Comparison of ENCODE assay signal across 1 cellular context in the genomic region with DNA sequence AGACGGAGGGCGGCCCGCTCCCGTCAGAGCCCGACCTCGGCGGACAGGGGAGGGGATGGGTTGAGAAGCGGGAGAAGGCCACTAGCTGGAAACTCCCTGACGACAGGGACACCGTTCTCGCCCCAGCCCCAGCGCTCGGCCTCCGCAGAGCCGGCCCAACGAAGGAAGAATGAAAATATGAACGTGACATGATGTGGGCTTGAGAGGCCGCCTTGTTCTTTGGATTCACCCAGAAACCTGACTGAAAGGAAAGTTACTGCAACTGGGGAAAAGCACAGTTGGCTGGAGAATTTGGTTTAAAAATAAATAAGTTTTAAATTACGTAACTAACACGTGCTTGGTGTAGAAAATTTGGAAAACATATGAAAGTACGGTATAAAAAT.
A peak's percentile ranks its signal among the peaks of the same experiment; 100 is the strongest.
TF ChIP-seq lines count a peak whose summit lies in the region.

No MANE protein-coding gene starts in this region.

TF ChIP-seq in HepG2, 621 proteins besides CTCF, POLR2A, EP300 and RAD21 (continued from another document and continues in another):
- TF ChIP-seq, protein P1, sequence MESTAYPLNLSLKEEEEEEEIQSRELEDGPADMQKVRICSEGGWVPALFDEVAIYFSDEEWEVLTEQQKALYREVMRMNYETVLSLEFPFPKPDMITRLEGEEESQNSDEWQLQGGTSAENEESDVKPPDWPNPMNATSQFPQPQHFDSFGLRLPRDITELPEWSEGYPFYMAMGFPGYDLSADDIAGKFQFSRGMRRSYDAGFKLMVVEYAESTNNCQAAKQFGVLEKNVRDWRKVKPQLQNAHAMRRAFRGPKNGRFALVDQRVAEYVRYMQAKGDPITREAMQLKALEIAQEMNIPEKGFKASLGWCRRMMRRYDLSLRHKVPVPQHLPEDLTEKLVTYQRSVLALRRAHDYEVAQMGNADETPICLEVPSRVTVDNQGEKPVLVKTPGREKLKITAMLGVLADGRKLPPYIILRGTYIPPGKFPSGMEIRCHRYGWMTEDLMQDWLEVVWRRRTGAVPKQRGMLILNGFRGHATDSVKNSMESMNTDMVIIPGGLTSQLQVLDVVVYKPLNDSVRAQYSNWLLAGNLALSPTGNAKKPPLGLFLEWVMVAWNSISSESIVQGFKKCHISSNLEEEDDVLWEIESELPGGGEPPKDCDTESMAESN (CRISPR knock-in tag; conservative IDR thresholded peaks at IDR 0.05) = no peak
- no peak for TF ChIP-seq CHD2 (IDR thresholded peaks at IDR 0.05; ENCODE audit: low read depth, low read length)
- TF ChIP-seq SOX13 (IDR thresholded peaks at IDR 0.05) = no peak
- TF ChIP-seq SOX13 (CRISPR knock-in tag; conservative IDR thresholded peaks at IDR 0.05 in 1 of 2, IDR thresholded peaks at IDR 0.05 in 1 of 2) = peak in 1 of 2 experiments; percentile 3; a peak in 1 of 4 replicates
- TF ChIP-seq, protein P2, sequence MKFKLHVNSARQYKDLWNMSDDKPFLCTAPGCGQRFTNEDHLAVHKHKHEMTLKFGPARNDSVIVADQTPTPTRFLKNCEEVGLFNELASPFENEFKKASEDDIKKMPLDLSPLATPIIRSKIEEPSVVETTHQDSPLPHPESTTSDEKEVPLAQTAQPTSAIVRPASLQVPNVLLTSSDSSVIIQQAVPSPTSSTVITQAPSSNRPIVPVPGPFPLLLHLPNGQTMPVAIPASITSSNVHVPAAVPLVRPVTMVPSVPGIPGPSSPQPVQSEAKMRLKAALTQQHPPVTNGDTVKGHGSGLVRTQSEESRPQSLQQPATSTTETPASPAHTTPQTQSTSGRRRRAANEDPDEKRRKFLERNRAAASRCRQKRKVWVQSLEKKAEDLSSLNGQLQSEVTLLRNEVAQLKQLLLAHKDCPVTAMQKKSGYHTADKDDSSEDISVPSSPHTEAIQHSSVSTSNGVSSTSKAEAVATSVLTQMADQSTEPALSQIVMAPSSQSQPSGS (CRISPR knock-in tag; IDR thresholded peaks at IDR 0.05) = no peak; the same call in 1 of the 2 replicates
- no peak for TF ChIP-seq TAF15 (IDR thresholded peaks at IDR 0.05; ENCODE audit: low read depth, low read length, poor library complexity, severe bottlenecking)
- no peak for TF ChIP-seq ZNF30 (CRISPR knock-in tag; IDR thresholded peaks at IDR 0.05)
- TF ChIP-seq, protein P3, sequence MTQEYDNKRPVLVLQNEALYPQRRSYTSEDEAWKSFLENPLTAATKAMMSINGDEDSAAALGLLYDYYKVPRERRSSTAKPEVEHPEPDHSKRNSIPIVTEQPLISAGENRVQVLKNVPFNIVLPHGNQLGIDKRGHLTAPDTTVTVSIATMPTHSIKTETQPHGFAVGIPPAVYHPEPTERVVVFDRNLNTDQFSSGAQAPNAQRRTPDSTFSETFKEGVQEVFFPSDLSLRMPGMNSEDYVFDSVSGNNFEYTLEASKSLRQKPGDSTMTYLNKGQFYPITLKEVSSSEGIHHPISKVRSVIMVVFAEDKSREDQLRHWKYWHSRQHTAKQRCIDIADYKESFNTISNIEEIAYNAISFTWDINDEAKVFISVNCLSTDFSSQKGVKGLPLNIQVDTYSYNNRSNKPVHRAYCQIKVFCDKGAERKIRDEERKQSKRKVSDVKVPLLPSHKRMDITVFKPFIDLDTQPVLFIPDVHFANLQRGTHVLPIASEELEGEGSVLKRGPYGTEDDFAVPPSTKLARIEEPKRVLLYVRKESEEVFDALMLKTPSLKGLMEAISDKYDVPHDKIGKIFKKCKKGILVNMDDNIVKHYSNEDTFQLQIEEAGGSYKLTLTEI (CRISPR knock-in tag; conservative IDR thresholded peaks at IDR 0.05) = no peak
- no peak for TF ChIP-seq LCORL (IDR thresholded peaks at IDR 0.05)
- no peak for TF ChIP-seq LCORL (CRISPR knock-in tag; IDR thresholded peaks at IDR 0.05)
- TF ChIP-seq U2AF1 (optimal IDR thresholded peaks at IDR 0.05; ENCODE audit: low read depth, low read length) = no peak
- TF ChIP-seq, protein P4, sequence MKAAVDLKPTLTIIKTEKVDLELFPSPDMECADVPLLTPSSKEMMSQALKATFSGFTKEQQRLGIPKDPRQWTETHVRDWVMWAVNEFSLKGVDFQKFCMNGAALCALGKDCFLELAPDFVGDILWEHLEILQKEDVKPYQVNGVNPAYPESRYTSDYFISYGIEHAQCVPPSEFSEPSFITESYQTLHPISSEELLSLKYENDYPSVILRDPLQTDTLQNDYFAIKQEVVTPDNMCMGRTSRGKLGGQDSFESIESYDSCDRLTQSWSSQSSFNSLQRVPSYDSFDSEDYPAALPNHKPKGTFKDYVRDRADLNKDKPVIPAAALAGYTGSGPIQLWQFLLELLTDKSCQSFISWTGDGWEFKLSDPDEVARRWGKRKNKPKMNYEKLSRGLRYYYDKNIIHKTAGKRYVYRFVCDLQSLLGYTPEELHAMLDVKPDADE (CRISPR knock-in tag; IDR thresholded peaks at IDR 0.05) = no peak
- TF ChIP-seq, protein P5, sequence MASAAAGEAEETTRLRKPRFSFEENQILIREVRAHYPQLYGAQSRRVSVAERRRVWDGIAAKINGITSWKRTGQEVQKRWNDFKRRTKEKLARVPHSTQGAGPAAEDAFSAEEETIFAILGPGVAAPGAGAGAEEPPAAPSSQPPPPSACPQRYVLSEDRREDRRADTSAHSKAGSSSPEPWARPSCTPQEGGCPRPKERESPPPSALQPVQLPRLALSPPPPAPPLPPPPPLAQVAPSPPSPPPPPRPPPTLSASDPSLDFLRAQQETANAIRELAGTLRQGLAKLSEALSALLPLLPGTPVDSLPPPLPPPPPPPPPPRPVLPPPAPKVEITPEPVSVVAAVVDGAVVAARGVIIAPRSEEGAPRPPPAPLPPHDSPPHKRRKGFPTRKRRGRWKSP (CRISPR knock-in tag; IDR thresholded peaks at IDR 0.05) = no peak
- TF ChIP-seq ATF7-NPFF (CRISPR knock-in tag; IDR thresholded peaks at IDR 0.05; ENCODE audit: low read depth) = no peak; the same call in 1 of the 2 replicates
- TF ChIP-seq, protein P6, sequence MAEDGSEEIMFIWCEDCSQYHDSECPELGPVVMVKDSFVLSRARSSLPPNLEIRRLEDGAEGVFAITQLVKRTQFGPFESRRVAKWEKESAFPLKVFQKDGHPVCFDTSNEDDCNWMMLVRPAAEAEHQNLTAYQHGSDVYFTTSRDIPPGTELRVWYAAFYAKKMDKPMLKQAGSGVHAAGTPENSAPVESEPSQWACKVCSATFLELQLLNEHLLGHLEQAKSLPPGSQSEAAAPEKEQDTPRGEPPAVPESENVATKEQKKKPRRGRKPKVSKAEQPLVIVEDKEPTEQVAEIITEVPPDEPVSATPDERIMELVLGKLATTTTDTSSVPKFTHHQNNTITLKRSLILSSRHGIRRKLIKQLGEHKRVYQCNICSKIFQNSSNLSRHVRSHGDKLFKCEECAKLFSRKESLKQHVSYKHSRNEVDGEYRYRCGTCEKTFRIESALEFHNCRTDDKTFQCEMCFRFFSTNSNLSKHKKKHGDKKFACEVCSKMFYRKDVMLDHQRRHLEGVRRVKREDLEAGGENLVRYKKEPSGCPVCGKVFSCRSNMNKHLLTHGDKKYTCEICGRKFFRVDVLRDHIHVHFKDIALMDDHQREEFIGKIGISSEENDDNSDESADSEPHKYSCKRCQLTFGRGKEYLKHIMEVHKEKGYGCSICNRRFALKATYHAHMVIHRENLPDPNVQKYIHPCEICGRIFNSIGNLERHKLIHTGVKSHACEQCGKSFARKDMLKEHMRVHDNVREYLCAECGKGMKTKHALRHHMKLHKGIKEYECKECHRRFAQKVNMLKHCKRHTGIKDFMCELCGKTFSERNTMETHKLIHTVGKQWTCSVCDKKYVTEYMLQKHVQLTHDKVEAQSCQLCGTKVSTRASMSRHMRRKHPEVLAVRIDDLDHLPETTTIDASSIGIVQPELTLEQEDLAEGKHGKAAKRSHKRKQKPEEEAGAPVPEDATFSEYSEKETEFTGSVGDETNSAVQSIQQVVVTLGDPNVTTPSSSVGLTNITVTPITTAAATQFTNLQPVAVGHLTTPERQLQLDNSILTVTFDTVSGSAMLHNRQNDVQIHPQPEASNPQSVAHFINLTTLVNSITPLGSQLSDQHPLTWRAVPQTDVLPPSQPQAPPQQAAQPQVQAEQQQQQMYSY (CRISPR knock-in tag; IDR thresholded peaks at IDR 0.05) = no peak
- TF ChIP-seq, protein P7, sequence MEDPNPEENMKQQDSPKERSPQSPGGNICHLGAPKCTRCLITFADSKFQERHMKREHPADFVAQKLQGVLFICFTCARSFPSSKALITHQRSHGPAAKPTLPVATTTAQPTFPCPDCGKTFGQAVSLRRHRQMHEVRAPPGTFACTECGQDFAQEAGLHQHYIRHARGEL (CRISPR knock-in tag; IDR thresholded peaks at IDR 0.05) = no peak
- TF ChIP-seq ZNF652 (CRISPR knock-in tag; IDR thresholded peaks at IDR 0.05; ENCODE audit: borderline replicate concordance, low read depth) = no peak
- TF ChIP-seq ZIK1 (CRISPR knock-in tag; IDR thresholded peaks at IDR 0.05; ENCODE audit: borderline replicate concordance, low read depth) = 0 out of 2 replicates have a peak, but pooled peaks have one; percentile 7
- TF ChIP-seq, protein P8, sequence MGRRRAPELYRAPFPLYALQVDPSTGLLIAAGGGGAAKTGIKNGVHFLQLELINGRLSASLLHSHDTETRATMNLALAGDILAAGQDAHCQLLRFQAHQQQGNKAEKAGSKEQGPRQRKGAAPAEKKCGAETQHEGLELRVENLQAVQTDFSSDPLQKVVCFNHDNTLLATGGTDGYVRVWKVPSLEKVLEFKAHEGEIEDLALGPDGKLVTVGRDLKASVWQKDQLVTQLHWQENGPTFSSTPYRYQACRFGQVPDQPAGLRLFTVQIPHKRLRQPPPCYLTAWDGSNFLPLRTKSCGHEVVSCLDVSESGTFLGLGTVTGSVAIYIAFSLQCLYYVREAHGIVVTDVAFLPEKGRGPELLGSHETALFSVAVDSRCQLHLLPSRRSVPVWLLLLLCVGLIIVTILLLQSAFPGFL (CRISPR knock-in tag; IDR thresholded peaks at IDR 0.05) = no peak
- TF ChIP-seq ZNF282 (IDR thresholded peaks at IDR 0.05; ENCODE audit: partially characterized antibody) = no peak
- TF ChIP-seq, protein P9, sequence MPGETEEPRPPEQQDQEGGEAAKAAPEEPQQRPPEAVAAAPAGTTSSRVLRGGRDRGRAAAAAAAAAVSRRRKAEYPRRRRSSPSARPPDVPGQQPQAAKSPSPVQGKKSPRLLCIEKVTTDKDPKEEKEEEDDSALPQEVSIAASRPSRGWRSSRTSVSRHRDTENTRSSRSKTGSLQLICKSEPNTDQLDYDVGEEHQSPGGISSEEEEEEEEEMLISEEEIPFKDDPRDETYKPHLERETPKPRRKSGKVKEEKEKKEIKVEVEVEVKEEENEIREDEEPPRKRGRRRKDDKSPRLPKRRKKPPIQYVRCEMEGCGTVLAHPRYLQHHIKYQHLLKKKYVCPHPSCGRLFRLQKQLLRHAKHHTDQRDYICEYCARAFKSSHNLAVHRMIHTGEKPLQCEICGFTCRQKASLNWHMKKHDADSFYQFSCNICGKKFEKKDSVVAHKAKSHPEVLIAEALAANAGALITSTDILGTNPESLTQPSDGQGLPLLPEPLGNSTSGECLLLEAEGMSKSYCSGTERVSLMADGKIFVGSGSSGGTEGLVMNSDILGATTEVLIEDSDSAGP (CRISPR knock-in tag; IDR thresholded peaks at IDR 0.05; ENCODE audit: borderline replicate concordance) = no peak
- no peak; the same call in 1 of the 2 replicates for TF ChIP-seq KLF13 (CRISPR knock-in tag; IDR thresholded peaks at IDR 0.05)
- no peak for TF ChIP-seq ZNF138 (CRISPR knock-in tag; IDR thresholded peaks at IDR 0.05; ENCODE audit: low read depth)
- TF ChIP-seq, protein P10, sequence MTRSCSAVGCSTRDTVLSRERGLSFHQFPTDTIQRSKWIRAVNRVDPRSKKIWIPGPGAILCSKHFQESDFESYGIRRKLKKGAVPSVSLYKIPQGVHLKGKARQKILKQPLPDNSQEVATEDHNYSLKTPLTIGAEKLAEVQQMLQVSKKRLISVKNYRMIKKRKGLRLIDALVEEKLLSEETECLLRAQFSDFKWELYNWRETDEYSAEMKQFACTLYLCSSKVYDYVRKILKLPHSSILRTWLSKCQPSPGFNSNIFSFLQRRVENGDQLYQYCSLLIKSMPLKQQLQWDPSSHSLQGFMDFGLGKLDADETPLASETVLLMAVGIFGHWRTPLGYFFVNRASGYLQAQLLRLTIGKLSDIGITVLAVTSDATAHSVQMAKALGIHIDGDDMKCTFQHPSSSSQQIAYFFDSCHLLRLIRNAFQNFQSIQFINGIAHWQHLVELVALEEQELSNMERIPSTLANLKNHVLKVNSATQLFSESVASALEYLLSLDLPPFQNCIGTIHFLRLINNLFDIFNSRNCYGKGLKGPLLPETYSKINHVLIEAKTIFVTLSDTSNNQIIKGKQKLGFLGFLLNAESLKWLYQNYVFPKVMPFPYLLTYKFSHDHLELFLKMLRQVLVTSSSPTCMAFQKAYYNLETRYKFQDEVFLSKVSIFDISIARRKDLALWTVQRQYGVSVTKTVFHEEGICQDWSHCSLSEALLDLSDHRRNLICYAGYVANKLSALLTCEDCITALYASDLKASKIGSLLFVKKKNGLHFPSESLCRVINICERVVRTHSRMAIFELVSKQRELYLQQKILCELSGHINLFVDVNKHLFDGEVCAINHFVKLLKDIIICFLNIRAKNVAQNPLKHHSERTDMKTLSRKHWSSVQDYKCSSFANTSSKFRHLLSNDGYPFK (CRISPR knock-in tag; IDR thresholded peaks at IDR 0.05; ENCODE audit: borderline replicate concordance) = no peak
- TF ChIP-seq TOPORS (CRISPR knock-in tag; IDR thresholded peaks at IDR 0.05) = no peak
- TF ChIP-seq, protein P11, sequence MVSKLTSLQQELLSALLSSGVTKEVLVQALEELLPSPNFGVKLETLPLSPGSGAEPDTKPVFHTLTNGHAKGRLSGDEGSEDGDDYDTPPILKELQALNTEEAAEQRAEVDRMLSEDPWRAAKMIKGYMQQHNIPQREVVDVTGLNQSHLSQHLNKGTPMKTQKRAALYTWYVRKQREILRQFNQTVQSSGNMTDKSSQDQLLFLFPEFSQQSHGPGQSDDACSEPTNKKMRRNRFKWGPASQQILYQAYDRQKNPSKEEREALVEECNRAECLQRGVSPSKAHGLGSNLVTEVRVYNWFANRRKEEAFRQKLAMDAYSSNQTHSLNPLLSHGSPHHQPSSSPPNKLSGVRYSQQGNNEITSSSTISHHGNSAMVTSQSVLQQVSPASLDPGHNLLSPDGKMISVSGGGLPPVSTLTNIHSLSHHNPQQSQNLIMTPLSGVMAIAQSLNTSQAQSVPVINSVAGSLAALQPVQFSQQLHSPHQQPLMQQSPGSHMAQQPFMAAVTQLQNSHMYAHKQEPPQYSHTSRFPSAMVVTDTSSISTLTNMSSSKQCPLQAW (CRISPR knock-in tag; IDR thresholded peaks at IDR 0.05) = peak; percentile 5; the same call in 1 of the 2 replicates
- no peak for TF ChIP-seq ZNF841 (CRISPR knock-in tag; IDR thresholded peaks at IDR 0.05; ENCODE audit: borderline replicate concordance)
- TF ChIP-seq NFYC (CRISPR knock-in tag; IDR thresholded peaks at IDR 0.05) = no peak
- no peak for TF ChIP-seq ZBTB21 (CRISPR knock-in tag; IDR thresholded peaks at IDR 0.05)
